In the genomic region with DNA sequence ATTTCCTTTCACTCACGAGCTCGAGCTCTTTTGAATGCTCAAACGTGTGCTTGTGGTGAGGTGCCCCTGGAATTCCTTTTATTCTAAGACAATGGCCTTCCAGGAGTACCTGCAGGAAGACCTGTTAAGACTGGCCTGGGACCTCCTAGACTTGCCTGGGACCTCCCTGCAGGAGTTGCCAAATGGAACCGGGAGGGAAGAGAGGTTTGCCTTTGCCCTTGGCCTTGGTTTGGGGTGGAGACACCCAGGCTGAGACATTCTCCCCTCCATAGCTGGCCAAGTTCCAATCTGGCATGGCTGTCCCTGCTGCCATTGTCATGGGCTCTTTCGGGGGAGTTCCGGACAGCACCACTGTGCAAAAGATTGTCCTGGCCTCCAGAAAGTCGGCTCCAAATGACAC, we compare ENCODE assay signal across 11 cellular contexts. TPM values are rescaled to one million over a fixed set of nuclear protein-coding genes. Genes with fewer than 3 reads are reported as not detected.
DNase-seq lines count a peak whose midpoint lies in the region; ATAC-seq, FAIRE-seq and TF ChIP-seq lines count a peak whose summit lies in the region.
"Had no signal": no experiment of that assay in that cellular context is flagged by ENCODE, and none has a peak within 500 bp of the region (broad histone marks: within the 10 kb centered on the region; RNA-seq: fewer than 3 reads in every experiment).

No MANE protein-coding gene starts in this region.

- peak overlapping the region; percentile 11; the same call in 1 of the 2 replicates for H3K18ac ChIP-seq in H1 (ENCODE audit: extremely low read depth, low read length)

- peak overlapping the region; percentile 26; the same call in 1 of the 2 replicates for H2BK5ac ChIP-seq in H1 (ENCODE audit: low read depth, low read length)

- intact Hi-C loops in right cardiac atrium (cut with DNase I) = no loop called here
- intact Hi-C loops in Right ventricle myocardium inferior (cut with DNase I) = loop anchor here (5.0 kb wide), 1 partner anchor 38 kb away; no protein-coding TSS in a partner anchor

- no peak overlapping the region for H4K8ac ChIP-seq in H1 (ENCODE audit: extremely low read depth, insufficient read depth, low read length)

- H3K4me2 ChIP-seq in H1 (ENCODE audit: insufficient read depth in 1 of 2, low read depth in 2 of 2, low read length in 2 of 2) (no peak overlapping the region; a peak in 1 of 4 replicates), osteoblast (ENCODE audit: insufficient read depth, low read length) (no peak overlapping the region)

- H3K9ac ChIP-seq in H1 (replicated peaks in 1 of 4; ENCODE audit: extremely low read depth in 1 of 4, low read depth in 3 of 4, low read length in 3 of 4) = no peak overlapping the region

- H3K27me3 ChIP-seq in right cardiac atrium (ENCODE audit: control insufficient read depth, insufficient read depth) (no peaks in the 10 kb centered on the region), H1 (replicated peaks in 1 of 4; ENCODE audit: control insufficient read depth in 3 of 4, extremely low read depth in 1 of 4, insufficient read depth in 3 of 4, low read length in 3 of 4) (no peaks in the 10 kb centered on the region), osteoblast (ENCODE audit: insufficient read depth, low read length) (no peaks in the 10 kb centered on the region)

- no peak for FAIRE-seq in H1 (lab: Jason Lieb, UNC)
- FAIRE-seq: astrocyte had no signal

- H2BK120ac ChIP-seq in H1 (replicated peaks; ENCODE audit: low read depth, low read length) = no peak overlapping the region

- no peaks in the 10 kb centered on the region for H3K36me3 ChIP-seq in H1 (ENCODE audit: control insufficient read depth in 2 of 4, insufficient read depth in 4 of 4, low read length in 3 of 4)
- no peaks in the 10 kb centered on the region for H3K36me3 ChIP-seq in osteoblast (ENCODE audit: insufficient read depth, low read length)

- H3K23ac ChIP-seq in H1 (ENCODE audit: insufficient read length) = no peak overlapping the region

- no peak overlapping the region for H3K14ac ChIP-seq in H1 (ENCODE audit: insufficient read length)

- no peak for TF ChIP-seq POLR2A in H1 (IDR thresholded peaks at IDR 0.05; ENCODE audit: control extremely low read depth in 1 of 2, low read depth in 2 of 2, low read length in 2 of 2)

- peak overlapping the region; percentile 57 for H4K5ac ChIP-seq in H1 (ENCODE audit: insufficient read length, low read depth, low read length)

- no peaks in the 10 kb centered on the region for H3K79me1 ChIP-seq in H1 (ENCODE audit: low read depth, low read length)

- no peaks in the 10 kb centered on the region for H3K79me2 ChIP-seq in H1 (ENCODE audit: control insufficient read depth in 1 of 2, insufficient read depth in 2 of 2, low read length in 2 of 2)
- no peaks in the 10 kb centered on the region for H3K79me2 ChIP-seq in osteoblast (ENCODE audit: insufficient read depth, low read length)

- no peak overlapping the region for H3K4ac ChIP-seq in H1 (replicated peaks; ENCODE audit: insufficient read length, low read depth, low read length)

- H2BK12ac ChIP-seq in H1 (ENCODE audit: low read depth, low read length) = peak overlapping the region; percentile 69; the same call in 1 of the 2 replicates

- H3K27ac ChIP-seq in right cardiac atrium (ENCODE audit: low read length) (peak overlapping the region; percentile 60), H1 (ENCODE audit: low read depth, low read length) (no peak overlapping the region), osteoblast (ENCODE audit: low read depth, low read length) (peak overlapping the region; percentile 60)

- peak overlapping the region; percentile 2; the same call in 1 of the 2 replicates for H2BK20ac ChIP-seq in H1 (ENCODE audit: low read length)

- H3K9me3 ChIP-seq in right cardiac atrium (ENCODE audit: control insufficient read depth, low read length) (no peaks in the 10 kb centered on the region), H1 (ENCODE audit: insufficient read depth in 2 of 2, low read depth in 1 of 2, low read length in 1 of 2) (no peaks in the 10 kb centered on the region), osteoblast (ENCODE audit: low read depth, low read length) (no peaks in the 10 kb centered on the region)

- peak overlapping the region; percentile 45 for H4K91ac ChIP-seq in H1 (replicated peaks; ENCODE audit: insufficient read length, low read length)

- H4K20me1 ChIP-seq in H1 (replicated peaks in 1 of 2; ENCODE audit: control insufficient read depth in 1 of 2, insufficient read depth in 2 of 2, low read length in 2 of 2) (no peaks in the 10 kb centered on the region), osteoblast (ENCODE audit: insufficient read depth, low read length) (no peaks in the 10 kb centered on the region)

- POLR2A ChIA-PET in H1 (lab: Charles Lee; ENCODE audit: partially characterized antibody) = interaction anchor here (0.5 to 39.2 kb wide), 9 partner anchors 8 to 127 kb away, joined by 3 to 895 read pairs (median 4); a partner anchor contains a TSS

- no peak overlapping the region for H2BK15ac ChIP-seq in H1 (ENCODE audit: low read length)

- CTCF ChIA-PET in H1 (lab: Charles Lee; ENCODE audit: partially characterized antibody) = interaction anchor here (0.9 to 4.9 kb wide), 5 partner anchors 12 to 40 kb away, joined by 3 to 22 read pairs (median 4); a partner anchor contains a TSS

- DNase-seq in right cardiac atrium (peak in 2 of 3 donors; percentile 75), Right ventricle myocardium inferior (ENCODE audit: missing footprints) (no peak), H1 (ENCODE audit: low read depth in 1 of 2, low spot score in 2 of 2) (no peak), osteoblast (ENCODE audit: insufficient read length, low spot score, missing footprints) (peak; percentile 76), NCI-H345 (lab: John Stamatoyannopoulos, UW) (no peak), NCI-H69 (lab: John Stamatoyannopoulos, UW) (no peak), germinal center (ENCODE audit: low spot score) (no peak)
- DNase-seq in activated CD4-positive, CD25-positive, alpha-beta regulatory T cell treated with anti-CD3 and anti-CD28 coated beads, Interleukin-2, amount 50 U/mL, for 72 hours = no peak
- DNase-seq: activated CD8-positive, alpha-beta memory T cell treated with anti-CD3 and anti-CD28 coated beads, Interleukin-2, amount 10 ng/mL, durations not matched to agents 7 days and 5 days; stimulated activated CD4-positive, alpha-beta T cell treated with anti-CD3 and anti-CD28 coated beads, Interleukin-2, amount 100 ng/mL, for 24 hours had no signal

- no peak overlapping the region for H3K56ac ChIP-seq in H1 (replicated peaks; ENCODE audit: insufficient read length, low read depth, low read length)

- H2AFZ ChIP-seq in H1 (ENCODE audit: low read length) = 0 out of 2 replicates have a peak overlapping the region, but pooled peaks have one; percentile 66
- peak overlapping the region; percentile 57 for H2AFZ ChIP-seq in osteoblast (ENCODE audit: low read length)

- TF ChIP-seq CTCF in H1 (IDR thresholded peaks at IDR 0.05; ENCODE audit: control extremely low read depth in 1 of 3, insufficient read depth in 1 of 3, low read depth in 1 of 3, low read length in 3 of 3) (no peak), osteoblast (IDR thresholded peaks at IDR 0.05; ENCODE audit: extremely low read depth, low read depth, low read length) (no peak)

- no peak for TF ChIP-seq RAD21 in H1 (IDR thresholded peaks at IDR 0.05 in 1 of 2, conservative IDR thresholded peaks at IDR 0.05 in 1 of 2; ENCODE audit: low read depth in 2 of 2, low read length in 2 of 2)

- no peaks in the 10 kb centered on the region; the same call in 1 of the 2 replicates for H3K23me2 ChIP-seq in H1 (ENCODE audit: low read depth, low read length)

- no peak overlapping the region for H2AK5ac ChIP-seq in H1 (ENCODE audit: low read depth, low read length)

- peak in 1 of 2 donors; percentile 1 for ATAC-seq in right cardiac atrium
- no peak for ATAC-seq in Right ventricle myocardium inferior
- ATAC-seq: activated CD8-positive, alpha-beta memory T cell treated with anti-CD3 and anti-CD28 coated beads, Interleukin-2, amount 10 ng/mL, durations not matched to agents 7 days and 5 days had no signal

- TF ChIP-seq EP300 in H1 (IDR thresholded peaks at IDR 0.05; ENCODE audit: borderline replicate concordance in 1 of 2, low read depth in 2 of 2, low read length in 2 of 2) = no peak

- H3K4me3 ChIP-seq in right cardiac atrium (ENCODE audit: low read length) = no peak overlapping the region
- H3K4me3 ChIP-seq in H1 (ENCODE audit: extremely low read depth in 1 of 4, insufficient read depth in 2 of 4, low read depth in 3 of 4, low read length in 4 of 4) = no peak overlapping the region
- no peak overlapping the region for H3K4me3 ChIP-seq in osteoblast (ENCODE audit: insufficient read depth, low read length)

- WGBS in right cardiac atrium = 24% methylated on average over 7 of the region's 7 CpGs
- WGBS in H1 (ENCODE audit: extremely low coverage in 1 of 2, insufficient coverage in 1 of 2, insufficient read length in 1 of 2, insufficient replicate concordance in 2 of 2, low coverage in 1 of 2, low lambda C conversion rate in 2 of 2, missing lambda C conversion rate in 1 of 2), 2 experiments = 66% methylated on average over 7 of the region's 7 CpGs; no CpG with 5 or more reads in 1 of the 2 experiments

- peaks cover 25% of the 10 kb centered on the region for H3K4me1 ChIP-seq in right cardiac atrium (ENCODE audit: control insufficient read depth, insufficient read depth, low read length)
- H3K4me1 ChIP-seq in H1 (replicated peaks in 1 of 4; ENCODE audit: control insufficient read depth in 3 of 4, insufficient read depth in 4 of 4, low read length in 3 of 4) = peaks cover 6 to 26% (median 15%) of the 10 kb centered on the region in 4 experiments
- H3K4me1 ChIP-seq in osteoblast (ENCODE audit: insufficient read depth, low read length) = peaks cover 31% of the 10 kb centered on the region

RNA-seq across cellular contexts. Expression of a gene that starts 39.7 kb away (rescaled TPM):
- total RNA-seq in right cardiac atrium (10 to 100 TPM; 26.9 to 35.0 (median 30.9) TPM), Right ventricle myocardium inferior (25.6 TPM), osteoblast (48.0 and 52.5 TPM in 2 replicates)
- polyA plus RNA-seq in right cardiac atrium (25.8 TPM), H1 (2011; rRNA removed) (10.8 and 16.0 TPM in 2 replicates)
- 19.6 and 20.5 TPM in 2 replicates for total RNA-seq in H1 (2021; fragmentation: NEBNext Ultra II Directional; extraction: Animal tissue kit (Norgen Biotek cat#: 25700))
- polyA plus RNA-seq in H1 (2011; cell fraction: cytosol; rRNA removed) = 12.4 TPM
- polyA plus RNA-seq in H1 (2011; cell fraction: nucleus; rRNA removed) = 23.3 TPM
- polyA plus RNA-seq in H1 (2012, experiment 1 of 2) = 10.7 to 18.5 TPM (median 16.7 TPM) in 4 replicates
- polyA plus RNA-seq in H1 (2012, experiment 2 of 2) = 12.5 TPM
- 14.1 TPM for polyA plus RNA-seq in H1 (2013, experiment 1 of 2)
- polyA plus RNA-seq in H1 (2013, experiment 2 of 2) = 15.3 TPM
- polyA minus RNA-seq in H1 (2011; rRNA and poly(A)+ RNA removed) = 9.2 and 9.8 TPM in 2 replicates
- polyA minus RNA-seq in H1 (2011; cell fraction: cytosol; rRNA and poly(A)+ RNA removed) = 12.0 TPM
- 13.9 TPM for polyA minus RNA-seq in H1 (2011; cell fraction: nucleus; rRNA and poly(A)+ RNA removed)

RNA-seq across cellular contexts. Expression of a gene that starts 41.3 kb away (rescaled TPM):
- total RNA-seq in right cardiac atrium (100 to 1,000 TPM in 1 of 4 donors, 10 to 100 TPM in 3; 33.0 to 113 (median 76.5) TPM), Right ventricle myocardium inferior (71.4 TPM), osteoblast (366 and 522 TPM in 2 replicates)
- polyA plus RNA-seq in right cardiac atrium (53.6 TPM), H1 (2011; rRNA removed) (108 and 187 TPM in 2 replicates)
- 42.1 and 47.4 TPM in 2 replicates for total RNA-seq in H1 (2021; fragmentation: NEBNext Ultra II Directional; extraction: Animal tissue kit (Norgen Biotek cat#: 25700))
- 146 TPM for polyA plus RNA-seq in H1 (2011; cell fraction: cytosol; rRNA removed)
- polyA plus RNA-seq in H1 (2011; cell fraction: nucleus; rRNA removed) = 143 TPM
- 55.0 to 142 TPM (median 113 TPM) in 4 replicates for polyA plus RNA-seq in H1 (2012, experiment 1 of 2)
- polyA plus RNA-seq in H1 (2012, experiment 2 of 2) = 62.5 TPM
- polyA plus RNA-seq in H1 (2013, experiment 1 of 2) = 18.5 TPM
- polyA plus RNA-seq in H1 (2013, experiment 2 of 2) = 19.9 TPM
- polyA minus RNA-seq in H1 (2011; rRNA and poly(A)+ RNA removed) = 63.3 and 82.3 TPM in 2 replicates
- polyA minus RNA-seq in H1 (2011; cell fraction: cytosol; rRNA and poly(A)+ RNA removed) = 113 TPM
- 186 TPM for polyA minus RNA-seq in H1 (2011; cell fraction: nucleus; rRNA and poly(A)+ RNA removed)

Comparison
In these comparisons a context has a peak if more than half of its experiments do, and no peak if none do; other contexts are left out.
1. DNase-seq: peak in right cardiac atrium (2 of 3) and osteoblast (single experiment); none in Right ventricle myocardium inferior (single experiment), H1 (0 of 2), NCI-H345 (single experiment), activated CD4-positive, CD25-positive, alpha-beta regulatory T cell treated with anti-CD3 and anti-CD28 coated beads, Interleukin-2, amount 50 U/mL, for 72 hours (single experiment), NCI-H69 (single experiment) and germinal center (single experiment).